8 cellular contexts compared by ENCODE assay signal in the genomic region with DNA sequence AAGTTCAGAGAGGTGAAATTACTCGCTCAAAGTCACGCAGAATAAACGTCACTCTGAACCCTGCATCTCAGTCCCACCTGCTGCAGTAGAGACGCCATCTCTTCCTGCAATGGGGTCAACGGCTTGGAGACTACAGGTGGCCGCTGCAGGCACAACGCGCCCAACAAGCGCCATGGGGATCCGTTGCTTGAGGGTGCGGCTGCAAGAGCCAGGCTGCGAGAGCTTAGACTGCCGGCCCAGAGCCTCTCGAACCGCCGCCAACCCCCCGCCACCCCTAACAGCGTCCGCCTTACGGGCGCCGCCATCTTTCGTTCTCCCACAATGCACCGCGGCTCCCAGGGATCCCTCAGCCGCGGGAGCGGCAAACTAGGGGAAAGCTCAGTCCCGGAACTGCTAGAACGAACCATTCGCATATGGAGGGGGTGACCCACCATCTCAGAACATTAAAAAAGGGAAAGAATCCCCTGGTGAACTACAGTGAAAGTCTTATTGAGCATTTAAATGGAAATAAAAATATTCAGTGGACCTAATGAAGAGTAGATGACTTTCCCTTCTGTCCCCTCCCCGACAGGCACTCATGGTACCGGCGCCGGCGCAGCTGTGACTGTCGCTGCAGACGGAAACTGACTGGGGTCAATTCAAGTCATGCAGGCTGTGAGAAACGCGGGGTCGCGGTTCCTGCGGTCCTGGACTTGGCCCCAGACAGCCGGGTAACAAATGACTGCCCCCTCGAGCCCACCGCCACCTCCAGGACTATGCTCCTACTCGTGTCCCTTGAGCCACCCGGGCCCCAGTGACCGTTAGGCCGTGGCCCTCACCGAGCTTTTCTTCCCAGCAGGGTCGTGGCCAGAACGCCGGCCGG. TPM values are rescaled to one million over a fixed set of nuclear protein-coding genes. Genes with fewer than 3 reads are reported as not detected.
A peak's percentile ranks its signal among the peaks of the same experiment; 100 is the strongest.
DNase-seq lines count a peak whose midpoint lies in the region; ATAC-seq and TF ChIP-seq lines count a peak whose summit lies in the region.

Gene MRPL46, minus strand, starts transcription at position 316 of the 862 bp plus-strand sequence. Its CDS starts 11 bp downstream, at position 305.
Gene MRPS11, plus strand, starts transcription at position 636 of the 862 bp plus-strand sequence. Its CDS starts 10 bp downstream, at position 646.

- peak; percentile 92 for DNase-seq in CD1c-positive myeloid dendritic cell (ENCODE audit: extremely low spot score)
- peak; percentile 72 for DNase-seq in NCI-H748 treated with DMSO at 0.1 percent for 48 hours (lab: John Stamatoyannopoulos, UW)
- DNase-seq in activated CD4-positive, alpha-beta T cell treated with anti-CD3 and anti-CD28 coated beads, Interleukin-2, amount 50 U/mL, for 48 hours = peak; percentile 91 to 93
- peak; percentile 78 to 86 for DNase-seq in dermis microvascular lymphatic vessel endothelial cell (ENCODE audit: low read depth in 2 of 2)
- peak; percentile 93 for DNase-seq in stimulated activated CD4-positive, alpha-beta T cell treated with anti-CD3 and anti-CD28 coated beads, Interleukin-4, amount 100 ng/mL, for 24 hours

- H3K27ac ChIP-seq in liver (ENCODE audit: low read depth in 1 of 2, low read length in 2 of 2) = peak within 1 kb of the TSS; percentile 96 to 99

- peak within 1 kb of the TSS; percentile 89 to 96 for H3K9ac ChIP-seq in liver (ENCODE audit: low read depth in 1 of 2, low read length in 2 of 2)

- TF ChIP-seq RAD21 in liver (IDR thresholded peaks at IDR 0.05) = peak in 1 of 2 donors; percentile 23

- TF ChIP-seq CTCF in liver (IDR thresholded peaks at IDR 0.05; ENCODE audit: low read depth, low read length, missing input control) = no peak

- H3K27me3 ChIP-seq in liver (ENCODE audit: control insufficient read depth in 4 of 4, insufficient read depth in 4 of 4, low read length in 3 of 4) = no peaks in the 10 kb centered on the region

- ATAC-seq in GM19397 (IDR thresholded peaks at IDR 0.05; ENCODE audit: unreplicated experiment) (peak; percentile 93), HG03565 (IDR thresholded peaks at IDR 0.05; ENCODE audit: unreplicated experiment) (peak; percentile 84)

- H3K9me3 ChIP-seq in liver (ENCODE audit: control insufficient read depth in 4 of 4, low read length in 3 of 4) = no peaks in the 10 kb centered on the region

- H3K4me1 ChIP-seq in liver (ENCODE audit: control insufficient read depth in 4 of 4, insufficient read depth in 4 of 4, low read length in 3 of 4) = peaks cover 10 to 34% (median 27%) of the 10 kb centered on the region in 4 donors

- H3K36me3 ChIP-seq in liver (ENCODE audit: control insufficient read depth in 4 of 4, insufficient read depth in 3 of 4, low read depth in 1 of 4, low read length in 3 of 4) = peaks cover 0 to 29% (median 17%) of the 10 kb centered on the region in 4 donors

- peak within 1 kb of the TSS; percentile 83 to 99 (median 96) for H3K4me3 ChIP-seq in liver (ENCODE audit: low read depth in 1 of 3, low read length in 3 of 3)

- WGBS in liver = under 1% methylated on average over 55 of the region's 55 CpGs

TF ChIP-seq in liver, 16 proteins besides CTCF, POLR2A, EP300 and RAD21:
- TF ChIP-seq MAX (IDR thresholded peaks at IDR 0.05) (peak; percentile 93), NR2F2 (IDR thresholded peaks at IDR 0.05) (peak; percentile 48), YY1 (IDR thresholded peaks at IDR 0.05) (peak; percentile 99), HNF4A (conservative IDR thresholded peaks at IDR 0.05) (peak in 1 of 2 donors; percentile 42), RXRA (IDR thresholded peaks at IDR 0.05) (peak; percentile 71 to 77), FOXA2 (IDR thresholded peaks at IDR 0.05) (no peak), GABPA (IDR thresholded peaks at IDR 0.05 in 1 of 2, conservative IDR thresholded peaks at IDR 0.05 in 1 of 2) (peak; percentile 38 to 79), SP1 (IDR thresholded peaks at IDR 0.05) (peak; percentile 78), HNF4G (IDR thresholded peaks at IDR 0.05) (no peak), EGR1 (IDR thresholded peaks at IDR 0.05; ENCODE audit: low read depth in 2 of 2) (peak in 1 of 2 donors; percentile 30), JUND (IDR thresholded peaks at IDR 0.05) (peak; percentile 39 to 57), TAF1 (conservative IDR thresholded peaks at IDR 0.05) (peak; percentile 80), FOXA1 (IDR thresholded peaks at IDR 0.05) (no peak)
- TF ChIP-seq, protein P1, sequence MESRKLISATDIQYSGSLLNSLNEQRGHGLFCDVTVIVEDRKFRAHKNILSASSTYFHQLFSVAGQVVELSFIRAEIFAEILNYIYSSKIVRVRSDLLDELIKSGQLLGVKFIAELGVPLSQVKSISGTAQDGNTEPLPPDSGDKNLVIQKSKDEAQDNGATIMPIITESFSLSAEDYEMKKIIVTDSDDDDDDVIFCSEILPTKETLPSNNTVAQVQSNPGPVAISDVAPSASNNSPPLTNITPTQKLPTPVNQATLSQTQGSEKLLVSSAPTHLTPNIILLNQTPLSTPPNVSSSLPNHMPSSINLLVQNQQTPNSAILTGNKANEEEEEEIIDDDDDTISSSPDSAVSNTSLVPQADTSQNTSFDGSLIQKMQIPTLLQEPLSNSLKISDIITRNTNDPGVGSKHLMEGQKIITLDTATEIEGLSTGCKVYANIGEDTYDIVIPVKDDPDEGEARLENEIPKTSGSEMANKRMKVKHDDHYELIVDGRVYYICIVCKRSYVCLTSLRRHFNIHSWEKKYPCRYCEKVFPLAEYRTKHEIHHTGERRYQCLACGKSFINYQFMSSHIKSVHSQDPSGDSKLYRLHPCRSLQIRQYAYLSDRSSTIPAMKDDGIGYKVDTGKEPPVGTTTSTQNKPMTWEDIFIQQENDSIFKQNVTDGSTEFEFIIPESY (IDR thresholded peaks at IDR 0.05) = peak; percentile 95
- TF ChIP-seq, protein P2, sequence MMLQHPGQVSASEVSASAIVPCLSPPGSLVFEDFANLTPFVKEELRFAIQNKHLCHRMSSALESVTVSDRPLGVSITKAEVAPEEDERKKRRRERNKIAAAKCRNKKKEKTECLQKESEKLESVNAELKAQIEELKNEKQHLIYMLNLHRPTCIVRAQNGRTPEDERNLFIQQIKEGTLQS (IDR thresholded peaks at IDR 0.05) = peak; percentile 69
- TF ChIP-seq, protein P3, sequence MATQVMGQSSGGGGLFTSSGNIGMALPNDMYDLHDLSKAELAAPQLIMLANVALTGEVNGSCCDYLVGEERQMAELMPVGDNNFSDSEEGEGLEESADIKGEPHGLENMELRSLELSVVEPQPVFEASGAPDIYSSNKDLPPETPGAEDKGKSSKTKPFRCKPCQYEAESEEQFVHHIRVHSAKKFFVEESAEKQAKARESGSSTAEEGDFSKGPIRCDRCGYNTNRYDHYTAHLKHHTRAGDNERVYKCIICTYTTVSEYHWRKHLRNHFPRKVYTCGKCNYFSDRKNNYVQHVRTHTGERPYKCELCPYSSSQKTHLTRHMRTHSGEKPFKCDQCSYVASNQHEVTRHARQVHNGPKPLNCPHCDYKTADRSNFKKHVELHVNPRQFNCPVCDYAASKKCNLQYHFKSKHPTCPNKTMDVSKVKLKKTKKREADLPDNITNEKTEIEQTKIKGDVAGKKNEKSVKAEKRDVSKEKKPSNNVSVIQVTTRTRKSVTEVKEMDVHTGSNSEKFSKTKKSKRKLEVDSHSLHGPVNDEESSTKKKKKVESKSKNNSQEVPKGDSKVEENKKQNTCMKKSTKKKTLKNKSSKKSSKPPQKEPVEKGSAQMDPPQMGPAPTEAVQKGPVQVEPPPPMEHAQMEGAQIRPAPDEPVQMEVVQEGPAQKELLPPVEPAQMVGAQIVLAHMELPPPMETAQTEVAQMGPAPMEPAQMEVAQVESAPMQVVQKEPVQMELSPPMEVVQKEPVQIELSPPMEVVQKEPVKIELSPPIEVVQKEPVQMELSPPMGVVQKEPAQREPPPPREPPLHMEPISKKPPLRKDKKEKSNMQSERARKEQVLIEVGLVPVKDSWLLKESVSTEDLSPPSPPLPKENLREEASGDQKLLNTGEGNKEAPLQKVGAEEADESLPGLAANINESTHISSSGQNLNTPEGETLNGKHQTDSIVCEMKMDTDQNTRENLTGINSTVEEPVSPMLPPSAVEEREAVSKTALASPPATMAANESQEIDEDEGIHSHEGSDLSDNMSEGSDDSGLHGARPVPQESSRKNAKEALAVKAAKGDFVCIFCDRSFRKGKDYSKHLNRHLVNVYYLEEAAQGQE (IDR thresholded peaks at IDR 0.05) = peak; percentile 67

RNA-seq across cellular contexts. Expression of gene MRPL46, which starts in this region (rescaled TPM):
- total RNA-seq in dermis microvascular lymphatic vessel endothelial cell = 14.8 and 16.9 TPM in 2 replicates
- total RNA-seq in liver = 10 to 100 TPM; 16.1 to 20.8 TPM
- polyA plus RNA-seq in liver = 10 to 100 TPM; 57.5 to 63.5 TPM

RNA-seq across cellular contexts. Expression of gene MRPS11, which starts in this region (rescaled TPM):
- total RNA-seq in dermis microvascular lymphatic vessel endothelial cell (30.8 and 38.7 TPM in 2 replicates), liver (10 to 100 TPM; 20.5 to 21.2 TPM)
- polyA plus RNA-seq in liver = 10 to 100 TPM; 43.5 to 54.4 TPM

Comparison
In these comparisons a context has a peak if more than half of its experiments do, and no peak if none do; other contexts are left out.
1. Peak in every context shown above with its lines: DNase-seq, ATAC-seq, H3K4me3 ChIP-seq and H3K27ac ChIP-seq.